ENCODE assay signal across 16 cellular contexts in the genomic region with DNA sequence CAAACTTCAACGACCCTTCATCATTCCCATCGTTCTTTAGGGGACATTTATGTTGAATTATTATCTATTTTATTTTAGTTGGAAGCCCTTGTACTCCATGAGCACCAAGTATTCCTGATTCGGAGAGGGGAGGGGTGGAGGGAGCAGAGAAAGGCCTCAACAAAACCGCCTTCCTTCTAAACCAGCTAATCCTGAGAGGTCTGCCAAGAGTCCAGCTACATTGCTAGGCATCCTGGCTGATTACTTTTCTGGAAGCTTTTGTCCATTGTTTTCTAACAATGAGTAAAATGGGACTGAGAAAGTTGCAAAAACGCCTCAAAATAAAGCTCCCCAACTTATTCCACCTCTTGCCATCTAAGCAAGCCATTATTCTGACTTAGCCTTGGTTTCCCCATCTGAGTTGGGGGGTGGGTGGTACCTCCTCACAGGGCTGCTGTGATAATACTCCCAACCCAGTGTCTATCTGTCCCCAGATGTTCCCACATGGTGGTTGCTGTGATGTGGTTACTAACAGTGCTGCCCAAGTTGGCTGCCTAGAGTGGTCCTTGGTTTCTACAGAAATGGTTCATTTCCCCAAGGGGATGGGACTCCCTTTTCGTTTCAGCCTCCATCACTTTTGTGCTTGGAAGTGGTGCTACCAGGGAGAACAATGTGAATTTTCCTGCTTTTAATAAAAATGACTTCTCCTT. TPM values are rescaled to one million over a fixed set of nuclear protein-coding genes. Genes with fewer than 3 reads are reported as not detected.
DNase-seq lines count a peak whose midpoint lies in the region; ATAC-seq, FAIRE-seq and TF ChIP-seq lines count a peak whose summit lies in the region.
"Had no signal": no experiment of that assay in that cellular context is flagged by ENCODE, and none has a peak within 500 bp of the region (broad histone marks: within the 10 kb centered on the region; RNA-seq: fewer than 3 reads in every experiment).

No MANE protein-coding gene starts in this region.

- H3K27me3 ChIP-seq in BLaER1, result peaks cover 56% of the 10 kb centered on the region
- peaks cover 27 to 40% of the 10 kb centered on the region in 2 experiments for H3K27me3 ChIP-seq in K562 (ENCODE audit: control insufficient read depth in 2 of 2, insufficient read depth in 2 of 2, low read length in 2 of 2)
- H3K27me3 ChIP-seq in small intestine (ENCODE audit: control insufficient read depth in 2 of 2, insufficient read depth in 2 of 2, low read length in 2 of 2), result peaks cover 4 to 15% of the 10 kb centered on the region in 2 donors
- H3K27me3 ChIP-seq in right cardiac atrium (ENCODE audit: control insufficient read depth, insufficient read depth), result no peaks in the 10 kb centered on the region
- H3K27me3 ChIP-seq: ascending aorta had no signal

- H4K20me1 ChIP-seq in BLaER1, result peaks cover 28% of the 10 kb centered on the region
- H4K20me1 ChIP-seq in K562 (replicated peaks; ENCODE audit: control insufficient read depth, insufficient read depth, low read length), result no peaks in the 10 kb centered on the region

- no peak; the same call in 1 of the 2 replicates for TF ChIP-seq EP300 in K562 (IDR thresholded peaks at IDR 0.05; ENCODE audit: low read length)

- H3K36me3 ChIP-seq in BLaER1, result no peaks in the 10 kb centered on the region
- no peaks in the 10 kb centered on the region for H3K36me3 ChIP-seq in ES-I3 (ENCODE audit: insufficient read depth, low read length)
- H3K36me3 ChIP-seq in K562 (ENCODE audit: control insufficient read depth, insufficient read depth, low read length), result no peaks in the 10 kb centered on the region; the same call in 2 of the 3 replicates
- no peaks in the 10 kb centered on the region for H3K36me3 ChIP-seq in small intestine (ENCODE audit: control insufficient read depth in 2 of 2, insufficient read depth in 2 of 2, low read length in 2 of 2)
- H3K36me3 ChIP-seq: ascending aorta, Peyer's patch, upper lobe of right lung had no signal

- H3K9ac ChIP-seq in BLaER1, result no peak overlapping the region
- peak overlapping the region; percentile 53; the same call in 1 of the 2 replicates for H3K9ac ChIP-seq in ES-I3 (ENCODE audit: low read depth, low read length)
- no peak overlapping the region for H3K9ac ChIP-seq in K562 (ENCODE audit: insufficient read depth in 1 of 2, low read depth in 2 of 2, low read length in 2 of 2)

- no peak overlapping the region for H3K4me3 ChIP-seq in BLaER1
- no peak overlapping the region for H3K4me3 ChIP-seq in K562
- H3K4me3 ChIP-seq in small intestine (ENCODE audit: low read depth in 1 of 2, low read length in 2 of 2), result no peak overlapping the region
- no peak overlapping the region for H3K4me3 ChIP-seq in right cardiac atrium (ENCODE audit: low read length)

- in situ Hi-C loops in K562 (cut with MboI), result no loop called here

- no peak for TF ChIP-seq CTCF in K562 (IDR thresholded peaks at IDR 0.05 in 2 of 3, conservative IDR thresholded peaks at IDR 0.05 in 1 of 3; ENCODE audit: insufficient read depth in 2 of 3, low read depth in 1 of 3, low read length in 3 of 3)

- peaks cover 28% of the 10 kb centered on the region for H3K4me1 ChIP-seq in BLaER1
- 0 out of 2 replicates have a peak, but pooled peaks cover 4% of the 10 kb centered on the region for H3K4me1 ChIP-seq in ES-I3 (ENCODE audit: insufficient read depth, low read length)
- peaks cover 18 to 19% of the 10 kb centered on the region in 2 experiments; a peak in 4 of 5 replicates for H3K4me1 ChIP-seq in K562 (replicated peaks in 1 of 2; ENCODE audit: control insufficient read depth in 2 of 2, insufficient read depth in 2 of 2, low read length in 2 of 2)
- H3K4me1 ChIP-seq in small intestine (ENCODE audit: control insufficient read depth in 2 of 2, insufficient read depth in 1 of 2, low read depth in 1 of 2, low read length in 1 of 2), result no peaks in the 10 kb centered on the region
- H3K4me1 ChIP-seq in right cardiac atrium (ENCODE audit: control insufficient read depth, insufficient read depth, low read length), result no peaks in the 10 kb centered on the region

- TF ChIP-seq POLR2A in K562 (conservative IDR thresholded peaks at IDR 0.05), result no peak

- CTCF ChIA-PET in K562 (lab: Yijun Ruan, JAX; ENCODE audit: low intra/inter-chr PET ratio), result interaction anchor here (1.3 to 1.8 kb wide), 2 partner anchors 161 to 281 kb away, joined by 3 to 6 read pairs; partner anchors contain the start of gene LARS2

- H3K4me2 ChIP-seq in BLaER1 (peak overlapping the region; percentile 100; the same call in 1 of the 2 replicates), K562 (ENCODE audit: insufficient read depth, low read length) (peak overlapping the region; percentile 67)

- TF ChIP-seq RAD21 in K562 (CRISPR knock-in tag; conservative IDR thresholded peaks at IDR 0.05 in 1 of 2, IDR thresholded peaks at IDR 0.05 in 1 of 2), result no peak

- BruUV-seq in K562 (replicated peaks; lab: Mats Ljungman, UMichigan), result no TSS peak

- H3K9me3 ChIP-seq in BLaER1 (no peaks in the 10 kb centered on the region), ES-I3 (ENCODE audit: control insufficient read depth, insufficient read depth, low read length) (no peaks in the 10 kb centered on the region), K562 (replicated peaks; ENCODE audit: control insufficient read depth, insufficient read depth, low read depth, low read length) (no peaks in the 10 kb centered on the region), small intestine (ENCODE audit: control insufficient read depth, low read depth) (no peaks in the 10 kb centered on the region), right cardiac atrium (ENCODE audit: control insufficient read depth, low read length) (no peaks in the 10 kb centered on the region)
- H3K9me3 ChIP-seq: ascending aorta, Peyer's patch, upper lobe of right lung had no signal

- intact Hi-C loops in K562 (cut with micrococcal nuclease) (loop anchor here (5.0 kb wide), 3 partner anchors 45 to 430 kb away; no protein-coding TSS in a partner anchor), right cardiac atrium (cut with DNase I) (loop anchor here in 2 of 4 donors (10.0 kb wide), 2 partner anchors 268 to 288 kb away; no protein-coding TSS in a partner anchor)

- 30% methylated on average over 6 of the region's 6 CpGs for WGBS in K562 (ENCODE audit: insufficient coverage, low coverage, missing lambda C conversion rate)
- 52 to 66% (median 58%) methylated on average over 6 of the region's 6 CpGs for WGBS in small intestine, 3 donors
- WGBS in right cardiac atrium, result 59% methylated on average over 6 of the region's 6 CpGs

- H3K9me1 ChIP-seq in K562 (ENCODE audit: control insufficient read depth, insufficient read depth, low read length), result no peaks in the 10 kb centered on the region

- DNase-seq in K562 (ENCODE audit: extremely low read depth in 1 of 4, low spot score in 3 of 4), result peak in 3 of 4 experiments; percentile 36 to 51 (median 47)
- peak; percentile 7 for DNase-seq in midbrain (lab: John Stamatoyannopoulos, UW)
- DNase-seq in NCI-H345 treated with DMSO at 0.1 percent for 48 hours (lab: John Stamatoyannopoulos, UW; ENCODE audit: unreplicated experiment), result no peak
- DNase-seq in small intestine, result no peak
- no peak for DNase-seq in right cardiac atrium
- no peak for DNase-seq in NCI-H2227 treated with DMSO at 0.1 percent for 48 hours (lab: John Stamatoyannopoulos, UW)
- DNase-seq: effector CD8-positive, alpha-beta T cell; foreskin melanocyte; NCI-H1092; NCI-H510A treated with DMSO at 0.1 percent for 48 hours; Peyer's patch; stimulated activated CD8-positive, alpha-beta memory T cell treated with anti-CD3 and anti-CD28 coated beads, Interleukin-4, amount 100 ng/mL, for 48 hours; upper lobe of right lung had no signal

- POLR2A ChIA-PET in K562 (lab: Yijun Ruan, JAX), result interaction anchor here (0.6 to 1.1 kb wide), 3 partner anchors 12 to 112 kb away, joined by 3 to 5 read pairs (median 4); no protein-coding TSS in a partner anchor

- H3K79me2 ChIP-seq in K562 (ENCODE audit: control insufficient read depth, insufficient read depth, low read length), result peaks cover 16% of the 10 kb centered on the region

- ATAC-seq in K562 (no peak), right cardiac atrium (no peak)

- FAIRE-seq in K562 (lab: Jason Lieb, UNC), result peak; percentile 29
- no peak for FAIRE-seq in small intestine (lab: Jason Lieb, UNC)

- H2AFZ ChIP-seq in K562 (ENCODE audit: low read depth, low read length), result no peak overlapping the region

- H3K27ac ChIP-seq in BLaER1 (no peak overlapping the region), K562 (ENCODE audit: extremely low read depth, low read depth, low read length) (no peak overlapping the region), small intestine (ENCODE audit: low read depth in 1 of 2, low read length in 1 of 2) (no peak overlapping the region), right cardiac atrium (ENCODE audit: low read length) (no peak overlapping the region)
- H3K27ac ChIP-seq: ascending aorta, upper lobe of right lung had no signal

TF ChIP-seq in K562, 482 proteins besides CTCF, POLR2A, EP300 and RAD21 (continues in another document):
- TF ChIP-seq CBFA2T3 (IDR thresholded peaks at IDR 0.05) (peak; percentile 80), ARID1B (IDR thresholded peaks at IDR 0.05) (peak; percentile 42), CEBPG (CRISPR knock-in tag; IDR thresholded peaks at IDR 0.05) (no peak), CEBPG (tag; conservative IDR thresholded peaks at IDR 0.05 in 1 of 2, IDR thresholded peaks at IDR 0.05 in 1 of 2) (no peak), CBFA2T2 (conservative IDR thresholded peaks at IDR 0.05) (peak; percentile 66), NFIX (CRISPR knock-in tag; IDR thresholded peaks at IDR 0.05; ENCODE audit: low read depth) (no peak)

RNA-seq across cellular contexts. Expression of gene TMEM158, which starts 1.2 kb away (rescaled TPM):
- 17.6 and 30.8 TPM in 2 replicates for total RNA-seq in K562 (2011; cell fraction: chromatin; rRNA removed; ENCODE audit: low replicate concordance)
- total RNA-seq in K562 (2011; cell fraction: nucleolus; rRNA removed), result 39.3 and 69.5 TPM in 2 replicates
- 34.5 and 58.6 TPM in 2 replicates for total RNA-seq in K562 (2011; cell fraction: nucleoplasm; rRNA removed)
- total RNA-seq in K562 (2014; rRNA removed) (23.6 and 24.7 TPM in 2 replicates), K562 (2014; rRNA removed; fragmentation: Illumina TruSeq; extraction: Trizol) (6.8 and 9.5 TPM in 2 replicates), K562 (2015; rRNA removed; fragmentation: Illumina TruSeq; extraction: Trizol) (3.7 and 4.1 TPM in 2 replicates), K562 (2021) (33.2 and 46.5 TPM in 2 replicates), right cardiac atrium (under 1 TPM in 3 of 4 donors, not detected in 1; 0.12 to 0.39 (median 0.17) TPM)
- polyA plus RNA-seq in K562 (2011; rRNA removed) (17.0 and 32.4 TPM in 2 replicates), K562 (2014; fragmentation: Illumina TruSeq; extraction: Trizol) (8.4 and 12.6 TPM in 2 replicates), K562 (2014; fragmentation: Nextera tagmentation; extraction: Ambion mirVana) (1 to 10 TPM; 2.2 to 2.6 TPM), K562 (2014; rRNA removed) (18.9 and 24.6 TPM in 2 replicates), small intestine (1 to 10 TPM in 1 of 3 donors, under 1 TPM in 1, not detected in 1; 0.27 to 1.4 TPM), right cardiac atrium (0.20 TPM)
- 23.8 and 166 TPM in 2 replicates for polyA plus RNA-seq in K562 (2011; cell fraction: cytosol; rRNA removed)
- polyA plus RNA-seq in K562 (2011; cell fraction: nucleus; rRNA removed), result 20.8 and 52.4 TPM in 2 replicates
- 15.6 and 28.2 TPM in 2 replicates for polyA plus RNA-seq in K562 (2012)
- 5.0 and 12.8 TPM in 2 replicates for polyA minus RNA-seq in K562 (2011; rRNA and poly(A)+ RNA removed)
- polyA minus RNA-seq in K562 (2011; cell fraction: cytosol; rRNA and poly(A)+ RNA removed), result 36.2 and 47.6 TPM in 2 replicates
- 8.7 and 12.8 TPM in 2 replicates for polyA minus RNA-seq in K562 (2011; cell fraction: nucleus; rRNA and poly(A)+ RNA removed)
- total RNA-seq: ascending aorta had no signal

Comparison
In these comparisons a context has a peak if more than half of its experiments do, and no peak if none do; other contexts are left out.
1. DNase-seq: peak in K562 (3 of 4) and midbrain (single experiment); none in NCI-H345 treated with DMSO at 0.1 percent for 48 hours (single experiment), small intestine (single experiment), right cardiac atrium (0 of 3) and NCI-H2227 treated with DMSO at 0.1 percent for 48 hours (single experiment).